1 cellular context compared by ENCODE assay signal in the genomic region with DNA sequence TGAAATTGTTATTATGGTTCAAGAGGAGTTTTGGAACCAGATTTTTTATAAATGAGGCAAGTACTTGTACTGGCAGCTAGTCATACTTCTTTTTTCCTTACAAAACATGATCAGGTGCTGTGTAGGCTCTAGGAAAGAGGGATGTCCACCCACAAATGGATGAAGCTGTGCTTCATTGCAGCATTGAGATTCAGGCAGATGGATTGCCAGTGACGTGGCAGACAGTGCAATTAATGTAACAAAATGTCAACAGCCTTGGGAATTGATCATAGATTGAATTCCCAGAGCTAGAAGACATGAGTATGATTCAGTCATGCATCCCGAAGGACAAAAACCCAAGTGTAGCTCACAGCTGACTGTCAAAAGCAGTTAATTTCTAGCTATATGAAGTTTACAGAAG.
TF ChIP-seq lines count a peak whose summit lies in the region.

No MANE protein-coding gene starts in this region.

TF ChIP-seq in IMR-90, 13 proteins besides CTCF, POLR2A, EP300 and RAD21 (continued from another document):
- TF ChIP-seq, protein P1, sequence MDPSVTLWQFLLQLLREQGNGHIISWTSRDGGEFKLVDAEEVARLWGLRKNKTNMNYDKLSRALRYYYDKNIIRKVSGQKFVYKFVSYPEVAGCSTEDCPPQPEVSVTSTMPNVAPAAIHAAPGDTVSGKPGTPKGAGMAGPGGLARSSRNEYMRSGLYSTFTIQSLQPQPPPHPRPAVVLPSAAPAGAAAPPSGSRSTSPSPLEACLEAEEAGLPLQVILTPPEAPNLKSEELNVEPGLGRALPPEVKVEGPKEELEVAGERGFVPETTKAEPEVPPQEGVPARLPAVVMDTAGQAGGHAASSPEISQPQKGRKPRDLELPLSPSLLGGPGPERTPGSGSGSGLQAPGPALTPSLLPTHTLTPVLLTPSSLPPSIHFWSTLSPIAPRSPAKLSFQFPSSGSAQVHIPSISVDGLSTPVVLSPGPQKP (IDR thresholded peaks at IDR 0.05; ENCODE audit: borderline replicate concordance, low read depth, low read length), result no peak
TF ChIP-seq in IMR-90: peak in this region for 0.
